Comparison of ENCODE assay signal across 1 cellular context in genomic region chr3:167820114-167820865, GRCh38.
TF ChIP-seq lines count a peak whose summit lies in the region.

No MANE protein-coding gene starts in this region.

TF ChIP-seq in WTC11, 78 proteins besides CTCF, POLR2A, EP300 and RAD21 (continued from another document):
- TF ChIP-seq ZNF281 (CRISPR knock-in tag; IDR thresholded peaks at IDR 0.05) (no peak), ZSCAN18 (CRISPR knock-in tag; IDR thresholded peaks at IDR 0.05) (no peak), NR2C2 (CRISPR knock-in tag; IDR thresholded peaks at IDR 0.05) (no peak), USF2 (CRISPR knock-in tag; IDR thresholded peaks at IDR 0.05) (no peak), MXD4 (CRISPR knock-in tag; IDR thresholded peaks at IDR 0.05; ENCODE audit: borderline replicate concordance) (no peak), FOXP1 (CRISPR knock-in tag; IDR thresholded peaks at IDR 0.05; ENCODE audit: borderline replicate concordance) (no peak), ZBTB43 (CRISPR knock-in tag; IDR thresholded peaks at IDR 0.05) (no peak)
